Comparison of ENCODE assay signal across 10 cellular contexts in genomic region chr3:162295323-162295983, GRCh38.
DNase-seq lines count a peak whose midpoint lies in the region; ATAC-seq and TF ChIP-seq lines count a peak whose summit lies in the region.
"Had no signal": no experiment of that assay in that cellular context is flagged by ENCODE, and none has a peak within 500 bp of the region (broad histone marks: within the 10 kb centered on the region; RNA-seq: fewer than 3 reads in every experiment).

No MANE protein-coding gene starts in this region.

- no peak overlapping the region for H3K4me3 ChIP-seq in foreskin fibroblast (ENCODE audit: low read depth in 1 of 2, low read length in 2 of 2)

- no peak for TF ChIP-seq CTCF in foreskin fibroblast (IDR thresholded peaks at IDR 0.05; ENCODE audit: low read depth, low read length)

- no peak for ATAC-seq in HG03159 (IDR thresholded peaks at IDR 0.05; ENCODE audit: unreplicated experiment)
- ATAC-seq in HG03520 (IDR thresholded peaks at IDR 0.05; ENCODE audit: unreplicated experiment) = no peak
- ATAC-seq in GM18868 (IDR thresholded peaks at IDR 0.05; ENCODE audit: unreplicated experiment) = no peak

- DNase-seq in H4 (ENCODE audit: low spot score) = peak; percentile 79
- peak; percentile 67 to 91 for DNase-seq in SW 1271 (lab: John Stamatoyannopoulos, UW)
- peak; percentile 92 to 94 for DNase-seq in foreskin fibroblast
- peak; percentile 59 for DNase-seq in stromal cell of bone marrow (ENCODE audit: low read depth)
- DNase-seq: activated CD4-positive, alpha-beta T cell treated with anti-CD3 and anti-CD28 coated beads, Interleukin-2, amount 10 ng/mL, durations not matched to agents 7 days and 5 days; activated naive CD4-positive, alpha-beta T cell treated with anti-CD3 and anti-CD28 coated beads, Interleukin-2, amount 10 ng/mL, durations not matched to agents 7 days and 5 days; NCI-H2107 had no signal
